In genomic region chr4:2857349-2857927, GRCh38 we compare ENCODE assay signal across 23 cellular contexts. TPM values are rescaled to one million over a fixed set of nuclear protein-coding genes. Genes with fewer than 3 reads are reported as not detected.
DNase-seq lines count a peak whose midpoint lies in the region; ATAC-seq and TF ChIP-seq lines count a peak whose summit lies in the region.
"Had no signal": no experiment of that assay in that cellular context is flagged by ENCODE, and none has a peak within 500 bp of the region (broad histone marks: within the 10 kb centered on the region; RNA-seq: fewer than 3 reads in every experiment).

No MANE protein-coding gene starts in this region.

- POLR2A ChIA-PET in IMR-90 (lab: Charles Lee; ENCODE audit: unreplicated experiment), result no interaction called here
- POLR2A ChIA-PET in OCI-LY7 (lab: Charles Lee), result no interaction called here

- H3K9ac ChIP-seq in IMR-90 (ENCODE audit: low read depth, low read length), result no peak overlapping the region
- H3K9ac ChIP-seq in trophoblast cell (ENCODE audit: low read length), result no peak overlapping the region

- H3K9me3 ChIP-seq in CD4-positive, CD25-positive, alpha-beta regulatory T cell (ENCODE audit: control insufficient read depth in 2 of 2, low read length in 2 of 2), result no peaks in the 10 kb centered on the region
- no peaks in the 10 kb centered on the region for H3K9me3 ChIP-seq in IMR-90 (ENCODE audit: control insufficient read depth, insufficient read depth, low read length)
- no peaks in the 10 kb centered on the region for H3K9me3 ChIP-seq in trophoblast cell (ENCODE audit: insufficient read depth, low read depth, low read length)
- H3K9me3 ChIP-seq in OCI-LY7 (ENCODE audit: low read length), result no peaks in the 10 kb centered on the region; the same call in 1 of the 2 replicates
- H3K9me3 ChIP-seq: breast epithelium, colonic mucosa, Peyer's patch had no signal

- H2BK15ac ChIP-seq in IMR-90 (ENCODE audit: low read depth, low read length), result no peak overlapping the region

- in situ Hi-C loops in IMR-90 (cut with MboI; ENCODE audit: low sequenced_read_pairs), result no loop called here

- no peaks in the 10 kb centered on the region for H3K9me2 ChIP-seq in OCI-LY7 (ENCODE audit: insufficient read depth, low read length)

- no peak overlapping the region for H3K4me3 ChIP-seq in CD4-positive, CD25-positive, alpha-beta regulatory T cell (ENCODE audit: low read depth, low read length)
- H3K4me3 ChIP-seq in IMR-90 (ENCODE audit: insufficient read depth, low read depth, low read length) (no peak overlapping the region), trophoblast cell (ENCODE audit: low read depth, low read length) (no peak overlapping the region), OCI-LY7 (ENCODE audit: low read depth, low read length, poor library complexity, severe bottlenecking) (no peak overlapping the region)
- H3K4me3 ChIP-seq: breast epithelium, colonic mucosa, Peyer's patch had no signal

- H4K12ac ChIP-seq in trophoblast cell (ENCODE audit: low read depth, low read length), result peak overlapping the region; percentile 38

- peaks cover 17% of the 10 kb centered on the region for H3K36me3 Mint-ChIP-seq in CD4-positive, CD25-positive, alpha-beta regulatory T cell

- peaks cover 71% of the 10 kb centered on the region for H3K4me1 ChIP-seq in CD4-positive, CD25-positive, alpha-beta regulatory T cell (ENCODE audit: control insufficient read depth, insufficient read depth, low read length, poor library complexity, severe bottlenecking)
- peaks cover 30% of the 10 kb centered on the region for H3K4me1 ChIP-seq in IMR-90 (ENCODE audit: control insufficient read depth, insufficient read depth, low read length)
- H3K4me1 ChIP-seq in trophoblast cell (ENCODE audit: control insufficient read depth in 1 of 2, insufficient read depth in 2 of 2, low read length in 2 of 2), result peaks cover 10 to 11% of the 10 kb centered on the region in 2 experiments
- H3K4me1 ChIP-seq in OCI-LY7 (ENCODE audit: insufficient read depth, low read length, poor library complexity, severe bottlenecking), result peaks cover 36% of the 10 kb centered on the region

- H3K18ac ChIP-seq in IMR-90 (ENCODE audit: low read depth, low read length) (no peak overlapping the region), trophoblast cell (ENCODE audit: low read length) (no peak overlapping the region)

- no peak overlapping the region for H2BK12ac ChIP-seq in trophoblast cell (ENCODE audit: low read length)

- H3K9me1 ChIP-seq in IMR-90 (ENCODE audit: insufficient read depth, low read length), result peaks cover 18% of the 10 kb centered on the region

- peaks cover 23 to 66% of the 10 kb centered on the region in 2 experiments for H3K79me1 ChIP-seq in IMR-90 (ENCODE audit: low read depth in 1 of 2, low read length in 2 of 2)
- peaks cover 2% of the 10 kb centered on the region for H3K79me1 ChIP-seq in trophoblast cell (ENCODE audit: low read length)

- H2AFZ ChIP-seq in IMR-90 (replicated peaks; ENCODE audit: low read length, poor library complexity) (no peak overlapping the region), trophoblast cell (ENCODE audit: insufficient read depth, low read length, poor library complexity) (no peak overlapping the region), OCI-LY7 (ENCODE audit: low read length) (no peak overlapping the region)

- 100% methylated on average over 1 of the region's 5 CpGs; no CpG with 5 or more reads in 1 of the 2 experiments for WGBS in IMR-90 (ENCODE audit: extremely low coverage in 2 of 2, insufficient read length in 1 of 2), 2 experiments
- no CpG with 5 or more reads among the region's 5 CpGs for WGBS in trophoblast cell (ENCODE audit: extremely low coverage, insufficient coverage, insufficient read length)

- no peak overlapping the region for H3K27ac ChIP-seq in CD4-positive, CD25-positive, alpha-beta regulatory T cell (ENCODE audit: insufficient read depth, low read length, poor library complexity, severe bottlenecking)
- H3K27ac ChIP-seq in IMR-90 (ENCODE audit: insufficient read depth, low read length) (no peak overlapping the region), trophoblast cell (ENCODE audit: low read depth, low read length) (no peak overlapping the region), OCI-LY7 (ENCODE audit: low read depth, low read length, poor library complexity, severe bottlenecking) (no peak overlapping the region)
- H3K27ac ChIP-seq: breast epithelium, C4-2B, foreskin keratinocyte had no signal

- H2AK9ac ChIP-seq in IMR-90 (replicated peaks; ENCODE audit: low read depth, low read length, poor library complexity), result no peak overlapping the region

- no peaks in the 10 kb centered on the region for H3K9me3 Mint-ChIP-seq in CD4-positive, CD25-positive, alpha-beta regulatory T cell

- no peak overlapping the region for H2BK120ac ChIP-seq in IMR-90 (ENCODE audit: low read depth, low read length)
- no peak overlapping the region for H2BK120ac ChIP-seq in trophoblast cell (ENCODE audit: insufficient read depth, low read length, poor library complexity)

- peak overlapping the region in 2 of 3 donors; percentile 52 to 57 for H3K27ac Mint-ChIP-seq in CD4-positive, CD25-positive, alpha-beta regulatory T cell

- H3K27me3 ChIP-seq in CD4-positive, CD25-positive, alpha-beta regulatory T cell (ENCODE audit: control insufficient read depth, insufficient read depth, low read length), result no peaks in the 10 kb centered on the region
- H3K27me3 ChIP-seq in IMR-90 (ENCODE audit: control insufficient read depth, insufficient read depth, low read length) (no peaks in the 10 kb centered on the region), trophoblast cell (ENCODE audit: insufficient read depth, low read length) (no peaks in the 10 kb centered on the region)
- H3K27me3 ChIP-seq: breast epithelium, colonic mucosa, foreskin keratinocyte, Peyer's patch had no signal

- H3K4me2 ChIP-seq in IMR-90 (ENCODE audit: low read depth, low read length), result no peak overlapping the region
- H3K4me2 ChIP-seq in trophoblast cell (ENCODE audit: low read length), result no peak overlapping the region
- H3K4me2 ChIP-seq in OCI-LY7 (ENCODE audit: low read length), result no peak overlapping the region

- TF ChIP-seq RAD21 in IMR-90 (IDR thresholded peaks at IDR 0.05; ENCODE audit: low read length), result no peak

- TF ChIP-seq CTCF in IMR-90 (conservative IDR thresholded peaks at IDR 0.05; ENCODE audit: low read depth, low read length) (no peak), OCI-LY7 (conservative IDR thresholded peaks at IDR 0.05; ENCODE audit: low read length) (no peak)

- peak overlapping the region; percentile 72; the same call in 1 of the 2 replicates for H3K23ac ChIP-seq in IMR-90 (ENCODE audit: low read depth, low read length)
- no peak overlapping the region for H3K23ac ChIP-seq in trophoblast cell (ENCODE audit: low read length)

- no peak for DNase-seq in CD4-positive, CD25-positive, alpha-beta regulatory T cell
- no peak for DNase-seq in IMR-90
- no peak for DNase-seq in left lobe of liver (ENCODE audit: low spot score)
- no peak for DNase-seq in trophoblast cell
- DNase-seq in OCI-LY7 (ENCODE audit: low spot score), result no peak
- no peak for DNase-seq in NCI-H146 (lab: John Stamatoyannopoulos, UW)
- DNase-seq: activated CD8-positive, alpha-beta memory T cell treated with anti-CD3 and anti-CD28 coated beads for 24 hours; activated T-cell treated with anti-CD3 and anti-CD28 coated beads, Interleukin-2, amount 50 U/mL, for 1 hour; amniotic stem cell; colonic mucosa; DMS 273 treated with DMSO at 0.1 percent for 48 hours; effector memory CD4-positive, alpha-beta T cell; foreskin keratinocyte; NCI-H510A treated with DMSO at 0.1 percent for 48 hours; Peyer's patch; stimulated activated CD4-positive, alpha-beta T cell treated with anti-CD3 and anti-CD28 coated beads, Interleukin-2, amount 100 ng/mL, for 24 hours; substantia nigra had no signal

- H4K91ac ChIP-seq in IMR-90 (ENCODE audit: insufficient read depth, low read depth, low read length) (no peak overlapping the region), trophoblast cell (ENCODE audit: low read depth, low read length) (no peak overlapping the region)

- no peak overlapping the region for H4K8ac ChIP-seq in IMR-90 (ENCODE audit: low read depth in 2 of 2, low read length in 2 of 2)
- H4K8ac ChIP-seq in trophoblast cell (ENCODE audit: low read depth, low read length), result no peak overlapping the region

- peak overlapping the region in 1 of 4 donors; percentile 21 for H3K4me3 Mint-ChIP-seq in CD4-positive, CD25-positive, alpha-beta regulatory T cell
- H3K4me3 Mint-ChIP-seq: mesothelial cell of epicardium had no signal

- dilution Hi-C loops in IMR-90 (cut with HindIII; ENCODE audit: low sequenced_read_pairs, unreplicated experiment), result no loop called here

- H4K5ac ChIP-seq in IMR-90 (ENCODE audit: low read depth, low read length), result no peak overlapping the region

- no peak overlapping the region for H2AK5ac ChIP-seq in IMR-90 (ENCODE audit: low read depth, low read length)
- H2AK5ac ChIP-seq in trophoblast cell (ENCODE audit: low read length), result no peak overlapping the region

- H3K4ac ChIP-seq in IMR-90 (ENCODE audit: low read depth, low read length), result no peak overlapping the region; the same call in 1 of the 2 replicates
- H3K4ac ChIP-seq in trophoblast cell (ENCODE audit: low read depth, low read length), result peak overlapping the region; percentile 77

- TF ChIP-seq POLR2A in IMR-90 (IDR thresholded peaks at IDR 0.05; ENCODE audit: low read depth, low read length), result no peak

- intact Hi-C loops in IMR-90 (cut with micrococcal nuclease) (no loop called here), OCI-LY7 (cut with micrococcal nuclease; ENCODE audit: unreplicated experiment) (no loop called here)

- H4K20me1 ChIP-seq in IMR-90 (ENCODE audit: insufficient read depth, low read length) (peaks cover 78% of the 10 kb centered on the region), OCI-LY7 (ENCODE audit: insufficient read depth, low read length) (peaks cover 27% of the 10 kb centered on the region)

- H3K79me2 ChIP-seq in trophoblast cell (ENCODE audit: control insufficient read depth, insufficient read depth, low read length, poor library complexity) (peaks cover 4% of the 10 kb centered on the region), OCI-LY7 (ENCODE audit: insufficient read depth, low read depth, low read length) (no peaks in the 10 kb centered on the region; the same call in 1 of the 2 replicates)

- H3K36me3 ChIP-seq in CD4-positive, CD25-positive, alpha-beta regulatory T cell (ENCODE audit: control insufficient read depth, insufficient read depth, low read length), result peaks cover 11% of the 10 kb centered on the region
- H3K36me3 ChIP-seq in IMR-90 (ENCODE audit: control insufficient read depth, insufficient read depth, low read length), result peaks cover 7% of the 10 kb centered on the region
- peaks cover 11 to 12% of the 10 kb centered on the region in 2 experiments for H3K36me3 ChIP-seq in trophoblast cell (ENCODE audit: control insufficient read depth in 1 of 2, insufficient read depth in 2 of 2, low read length in 2 of 2)
- H3K36me3 ChIP-seq in OCI-LY7 (ENCODE audit: insufficient read depth, low read length), result peaks cover 18% of the 10 kb centered on the region
- H3K36me3 ChIP-seq: breast epithelium had no signal

- CTCF ChIA-PET in IMR-90 (lab: Yijun Ruan, JAX), result no interaction called here
- CTCF ChIA-PET in OCI-LY7 (lab: Charles Lee; ENCODE audit: unreplicated experiment), result no interaction called here

- H3K56ac ChIP-seq in IMR-90 (ENCODE audit: extremely low read depth, insufficient read depth, low read length), result no peak overlapping the region

- no peak for ATAC-seq in CD4-positive, CD25-positive, alpha-beta regulatory T cell (ENCODE audit: low read depth in 2 of 2)
- ATAC-seq in IMR-90 (ENCODE audit: low read depth), result no peak
- peak; percentile 35 for ATAC-seq in left lobe of liver
- no peak for ATAC-seq in GM18520 (IDR thresholded peaks at IDR 0.05; ENCODE audit: unreplicated experiment)
- ATAC-seq: activated CD4-positive, CD25-positive, alpha-beta regulatory T cell treated with anti-CD3 and anti-CD28 coated beads, Interleukin-2, amount 50 U/mL, for 24 hours; esophagus mucosa; foreskin keratinocyte had no signal

- H3K4me1 Mint-ChIP-seq in CD4-positive, CD25-positive, alpha-beta regulatory T cell, result peaks cover 31 to 87% (median 60%) of the 10 kb centered on the region in 4 donors

- H2BK20ac ChIP-seq in IMR-90 (ENCODE audit: low read depth, low read length), result no peak overlapping the region

- H3K27me3 Mint-ChIP-seq in CD4-positive, CD25-positive, alpha-beta regulatory T cell, result no peaks in the 10 kb centered on the region

- BruUV-seq in IMR-90 (replicated peaks; lab: Mats Ljungman, UMichigan) (no TSS peak), OCI-LY7 (replicated peaks; lab: Mats Ljungman, UMichigan) (no TSS peak)

- no peak overlapping the region for H2BK5ac ChIP-seq in IMR-90 (ENCODE audit: low read depth, low read length, poor library complexity, severe bottlenecking)
- no peak overlapping the region for H2BK5ac ChIP-seq in trophoblast cell (ENCODE audit: low read depth, low read length, poor library complexity)

- no peak overlapping the region for H3K14ac ChIP-seq in IMR-90 (replicated peaks; ENCODE audit: low read depth, low read length)
- H3K14ac ChIP-seq in trophoblast cell (ENCODE audit: low read length), result no peak overlapping the region

RNA-seq across cellular contexts. Expression of gene ADD1, which starts 13.8 kb away (rescaled TPM):
- total RNA-seq in CD4-positive, CD25-positive, alpha-beta regulatory T cell, result 242 TPM
- polyA plus RNA-seq in CD4-positive, CD25-positive, alpha-beta regulatory T cell, result 100 to 1,000 TPM; 142 to 151 (median 145) TPM
- total RNA-seq in IMR-90 (2012; rRNA removed) (117 and 122 TPM in 2 replicates), left lobe of liver (113 TPM), OCI-LY7 (2022) (108 TPM in 2 replicates)
- polyA plus RNA-seq in IMR-90 (2012; rRNA removed), result 190 and 215 TPM in 2 replicates
- 170 and 354 TPM in 2 replicates for polyA plus RNA-seq in IMR-90 (2012; cell fraction: cytosol; rRNA removed)
- polyA plus RNA-seq in IMR-90 (2012; cell fraction: nucleus; rRNA removed; ENCODE audit: low replicate concordance), result 291 and 369 TPM in 2 replicates
- polyA plus RNA-seq in trophoblast cell (2013), result 225 and 238 TPM in 2 replicates
- 77.1 and 85.3 TPM in 2 replicates for total RNA-seq in OCI-LY7 (2014; rRNA removed; shearing (Covaris generic))
